In genomic region chr15:62392411-62392810, GRCh38 we compare ENCODE assay signal across 8 cellular contexts. TPM values are rescaled to one million over a fixed set of nuclear protein-coding genes. Genes with fewer than 3 reads are reported as not detected.
DNase-seq lines count a peak whose midpoint lies in the region; ATAC-seq and TF ChIP-seq lines count a peak whose summit lies in the region.

No MANE protein-coding gene starts in this region.

- TF ChIP-seq POLR2A in sigmoid colon (IDR thresholded peaks at IDR 0.05) = no peak

- DNase-seq in NCI-H82 (lab: John Stamatoyannopoulos, UW) (peak; percentile 39), NCI-H82 treated with DMSO at 0.1 percent for 48 hours (lab: John Stamatoyannopoulos, UW; ENCODE audit: unreplicated experiment) (no peak), left ventricle myocardium superior (peak; percentile 32), sigmoid colon (no peak), NCI-H187 treated with DMSO at 0.1 percent for 48 hours (lab: John Stamatoyannopoulos, UW) (no peak), 8988T (no peak)
- DNase-seq in activated CD4-positive, alpha-beta T cell treated with anti-CD3 and anti-CD28 coated beads, Interleukin-2, amount 50 U/mL, for 48 hours = peak; percentile 4 to 26

- ATAC-seq in left ventricle myocardium superior (peak; percentile 35), GM19395 (IDR thresholded peaks at IDR 0.05; ENCODE audit: unreplicated experiment) (no peak)

- no peaks in the 10 kb centered on the region for H3K9me3 ChIP-seq in sigmoid colon

- H3K36me3 ChIP-seq in sigmoid colon = no peaks in the 10 kb centered on the region

- intact Hi-C loops in left ventricle myocardium superior (cut with micrococcal nuclease) = loop anchor here (10.0 kb wide), 2 partner anchors 162 to 262 kb away; no protein-coding TSS in a partner anchor
- intact Hi-C loops in sigmoid colon (cut with DNase I) = loop anchor here (2.0 kb wide), 1 partner anchor 82 kb away; no protein-coding TSS in a partner anchor

- TF ChIP-seq EP300 in sigmoid colon (IDR thresholded peaks at IDR 0.05) = no peak

- peak overlapping the region; percentile 60 to 88 (median 84) for H3K4me3 ChIP-seq in sigmoid colon

- peak overlapping the region; percentile 80 to 91 (median 82) for H3K27ac ChIP-seq in sigmoid colon

- WGBS in sigmoid colon, 2 donors = 19 to 30% methylated on average over 9 of the region's 9 CpGs

- H3K27me3 ChIP-seq in sigmoid colon = no peaks in the 10 kb centered on the region

- no peak for TF ChIP-seq CTCF in sigmoid colon (IDR thresholded peaks at IDR 0.05)

- H3K4me1 ChIP-seq in sigmoid colon = peaks cover 0 to 28% (median 15%) of the 10 kb centered on the region in 4 donors

RNA-seq across cellular contexts. Expression of gene TLN2, which starts 2.1 kb away (rescaled TPM):
- total RNA-seq in left ventricle myocardium superior = 51.4 TPM
- 10 to 100 TPM in 3 of 4 donors, 1 to 10 TPM in 1; 9.8 to 35.2 (median 15.4) TPM for total RNA-seq in sigmoid colon
- 10 to 100 TPM in 1 of 3 donors, 1 to 10 TPM in 2; 5.4 to 10.8 (median 6.9) TPM for polyA plus RNA-seq in sigmoid colon

Comparison
In these comparisons a context has a peak if more than half of its experiments do, and no peak if none do; other contexts are left out.
1. DNase-seq: peak in NCI-H82 (single experiment), activated CD4-positive, alpha-beta T cell treated with anti-CD3 and anti-CD28 coated beads, Interleukin-2, amount 50 U/mL, for 48 hours (2 of 2) and left ventricle myocardium superior (single experiment); none in NCI-H82 treated with DMSO at 0.1 percent for 48 hours (single experiment), sigmoid colon (single experiment), NCI-H187 treated with DMSO at 0.1 percent for 48 hours (single experiment) and 8988T (single experiment).